In genomic region chr1:190747643-190748186, GRCh38 we compare ENCODE assay signal across 35 cellular contexts.
DNase-seq lines count a peak whose midpoint lies in the region; ATAC-seq, FAIRE-seq and TF ChIP-seq lines count a peak whose summit lies in the region.
"Had no signal": no experiment of that assay in that cellular context is flagged by ENCODE, and none has a peak within 500 bp of the region (broad histone marks: within the 10 kb centered on the region; RNA-seq: fewer than 3 reads in every experiment).

No MANE protein-coding gene starts in this region.

- in situ Hi-C loops in GM13976 (cut with MboI; ENCODE audit: low sequenced_read_pairs, unreplicated experiment), result no loop called here

- no peak for FAIRE-seq in astrocyte (lab: Jason Lieb, UNC)

- no peaks in the 10 kb centered on the region for H3K4me1 ChIP-seq in astrocyte (ENCODE audit: insufficient read depth, low read length)
- H3K4me1 ChIP-seq: right lobe of liver, transverse colon had no signal

- no peak overlapping the region for H2AFZ ChIP-seq in astrocyte (ENCODE audit: low read depth, low read length)
- H2AFZ ChIP-seq: PC-9 had no signal

- no peaks in the 10 kb centered on the region for H3K79me2 ChIP-seq in astrocyte (ENCODE audit: insufficient read depth, low read length)

- H3K4me3 ChIP-seq in astrocyte (ENCODE audit: insufficient read depth, low read depth, low read length), result no peak overlapping the region
- H3K4me3 ChIP-seq: PC-9, right lobe of liver, transverse colon had no signal

- ATAC-seq in HG03039 (IDR thresholded peaks at IDR 0.05; ENCODE audit: unreplicated experiment), result no peak
- no peak for ATAC-seq in activated naive CD4-positive, alpha-beta T cell treated with anti-CD3 and anti-CD28 coated beads, Interleukin-2, amount 50 U/mL, for 72 hours
- ATAC-seq: activated CD4-positive, alpha-beta T cell treated with anti-CD3 and anti-CD28 coated beads for 36 hours; activated CD8-positive, alpha-beta T cell treated with anti-CD3 and anti-CD28 coated beads, Interleukin-2, amount 10 ng/mL, durations not matched to agents 7 days and 5 days; activated T-helper 17 cell treated with anti-CD3 and anti-CD28 coated beads, Interleukin-2, amount 50 U/mL, for 72 hours; esophagus mucosa; left colon; right lobe of liver had no signal

- H3K36me3 Mint-ChIP-seq in astrocyte (ENCODE audit: low read depth, unreplicated experiment), result no peaks in the 10 kb centered on the region
- H3K36me3 Mint-ChIP-seq in activated naive CD4-positive, alpha-beta T cell treated with anti-CD3 and anti-CD28 coated beads, Interleukin-2, amount 50 U/mL, for 72 hours, result no peaks in the 10 kb centered on the region
- H3K36me3 Mint-ChIP-seq: activated naive CD4-positive, alpha-beta T cell treated with anti-CD3 and anti-CD28 coated beads, Interleukin-2, amount 10 ng/mL, durations not matched to agents 7 days and 5 days; CD4-positive, alpha-beta memory T cell had no signal

- H3K27me3 Mint-ChIP-seq in astrocyte (ENCODE audit: low read depth, unreplicated experiment), result no peaks in the 10 kb centered on the region
- H3K27me3 Mint-ChIP-seq: activated CD4-positive, alpha-beta T cell treated with anti-CD3 and anti-CD28 coated beads for 36 hours; activated naive CD4-positive, alpha-beta T cell treated with anti-CD3 and anti-CD28 coated beads, Interleukin-2, amount 10 ng/mL, durations not matched to agents 7 days and 5 days; activated T-helper 17 cell treated with anti-CD3 and anti-CD28 coated beads, Interleukin-2, amount 50 U/mL, for 72 hours; B cell; CD4-positive, alpha-beta memory T cell; dendritic cell treated with granulocyte-macrophage colony-stimulating factor and Interleukin-4, amounts not matched to agents 40 ng/mL and 50 ng/mL, for 4 days; progenitor cell of endocrine pancreas had no signal

- H3K9ac ChIP-seq in astrocyte (ENCODE audit: low read length), result no peak overlapping the region
- H3K9ac ChIP-seq: KMS-11 had no signal

- H3K4me2 ChIP-seq in astrocyte (ENCODE audit: low read length), result no peak overlapping the region
- H3K4me2 ChIP-seq: KMS-11, PC-9 had no signal

- no peaks in the 10 kb centered on the region for H3K9me3 ChIP-seq in astrocyte (ENCODE audit: insufficient read depth, low read depth, low read length)
- H3K9me3 ChIP-seq: right lobe of liver, transverse colon had no signal

- TF ChIP-seq CTCF in astrocyte (IDR thresholded peaks at IDR 0.05; ENCODE audit: insufficient read depth, low read depth, low read length) (no peak), GM13976 (IDR thresholded peaks at IDR 0.05; ENCODE audit: borderline replicate concordance, control extremely low read depth, extremely low read depth, insufficient read depth, missing control alignments) (no peak)

- no peaks in the 10 kb centered on the region for H3K36me3 ChIP-seq in astrocyte (ENCODE audit: insufficient read depth, low read length)
- H3K36me3 ChIP-seq: right lobe of liver, transverse colon had no signal

- H3K4me1 Mint-ChIP-seq in astrocyte (ENCODE audit: low read depth, unreplicated experiment), result no peaks in the 10 kb centered on the region
- H3K4me1 Mint-ChIP-seq: activated CD4-positive, alpha-beta T cell treated with anti-CD3 and anti-CD28 coated beads for 36 hours; activated naive CD4-positive, alpha-beta T cell treated with anti-CD3 and anti-CD28 coated beads, Interleukin-2, amount 10 ng/mL, durations not matched to agents 7 days and 5 days; activated T-helper 17 cell treated with anti-CD3 and anti-CD28 coated beads, Interleukin-2, amount 50 U/mL, for 72 hours; B cell; CD4-positive, alpha-beta memory T cell; endodermal cell had no signal

- no peaks in the 10 kb centered on the region for H3K27me3 ChIP-seq in astrocyte (ENCODE audit: insufficient read depth, low read length)
- H3K27me3 ChIP-seq: right lobe of liver, transverse colon had no signal

- DNase-seq in EL, result peak; percentile 1
- DNase-seq in astrocyte (ENCODE audit: low read depth), result peak; percentile 56
- DNase-seq in fibroblast of peridontal ligament (ENCODE audit: extremely low read depth), result peak; percentile 96
- peak; percentile 23 for DNase-seq in non-pigmented ciliary epithelial cell (ENCODE audit: low read depth)
- DNase-seq in NCI-H1105 (lab: John Stamatoyannopoulos, UW), result no peak
- DNase-seq in activated naive CD4-positive, alpha-beta T cell treated with anti-CD3 and anti-CD28 coated beads, Interleukin-2, amount 50 U/mL, for 72 hours (ENCODE audit: low spot score in 2 of 2), result no peak
- DNase-seq in GM13976 (ENCODE audit: low spot score), result no peak
- DNase-seq: activated CD4-positive, alpha-beta T cell treated with anti-CD3 and anti-CD28 coated beads for 36 hours; activated CD8-positive, alpha-beta T cell treated with anti-CD3 and anti-CD28 coated beads, Interleukin-2, amount 10 ng/mL, durations not matched to agents 7 days and 5 days; activated naive CD4-positive, alpha-beta T cell treated with anti-CD3 and anti-CD28 coated beads, Interleukin-2, amount 10 ng/mL, durations not matched to agents 7 days and 5 days; amygdala; caudate nucleus; CD4-positive, alpha-beta memory T cell; endodermal cell; hippocampal formation; left colon; mesenchymal stem cell; NCI-H1417; NCI-H2081; NCI-H2227 treated with DMSO at 0.1 percent for 48 hours; NCI-H526 treated with DMSO at 0.1 percent for 48 hours; PC-9; right lobe of liver; stimulated activated CD4-positive, alpha-beta T cell treated with anti-CD3 and anti-CD28 coated beads, Interleukin-12 subunit alpha, Interleukin-12 subunit beta, amount 100 ng/mL, for 4 hours; stimulated activated CD4-positive, alpha-beta T cell treated with anti-CD3 and anti-CD28 coated beads, Interleukin-2, amount 100 ng/mL, for 48 hours; transverse colon had no signal

- no peak overlapping the region for H3K27ac ChIP-seq in astrocyte (ENCODE audit: low read depth, low read length)
- H3K27ac ChIP-seq: KMS-11, PC-9, right lobe of liver, transverse colon, VCaP had no signal

- H3K27ac Mint-ChIP-seq in astrocyte (ENCODE audit: unreplicated experiment), result no peak overlapping the region
- H3K27ac Mint-ChIP-seq in activated naive CD4-positive, alpha-beta T cell treated with anti-CD3 and anti-CD28 coated beads, Interleukin-2, amount 50 U/mL, for 72 hours, result no peak overlapping the region
- H3K27ac Mint-ChIP-seq: activated CD4-positive, alpha-beta T cell treated with anti-CD3 and anti-CD28 coated beads for 36 hours; activated CD8-positive, alpha-beta T cell treated with anti-CD3 and anti-CD28 coated beads, Interleukin-2, amount 10 ng/mL, durations not matched to agents 7 days and 5 days; activated naive CD4-positive, alpha-beta T cell treated with anti-CD3 and anti-CD28 coated beads, Interleukin-2, amount 10 ng/mL, durations not matched to agents 7 days and 5 days; activated T-helper 17 cell treated with anti-CD3 and anti-CD28 coated beads, Interleukin-2, amount 50 U/mL, for 72 hours; B cell; CD4-positive, alpha-beta memory T cell; dendritic cell treated with granulocyte-macrophage colony-stimulating factor and Interleukin-4, amounts not matched to agents 40 ng/mL and 50 ng/mL, for 4 days; endodermal cell; progenitor cell of endocrine pancreas; T-helper 2 cell treated with Interferon-gamma antibody and Interleukin-4, amounts not matched to agents 5 μg/mL and 100 μg/mL, for 36 hours had no signal

- H3K4me3 Mint-ChIP-seq in astrocyte (ENCODE audit: unreplicated experiment), result no peak overlapping the region
- H3K4me3 Mint-ChIP-seq: activated CD4-positive, alpha-beta T cell treated with anti-CD3 and anti-CD28 coated beads for 36 hours; activated CD8-positive, alpha-beta T cell treated with anti-CD3 and anti-CD28 coated beads, Interleukin-2, amount 10 ng/mL, durations not matched to agents 7 days and 5 days; activated naive CD4-positive, alpha-beta T cell treated with anti-CD3 and anti-CD28 coated beads, Interleukin-2, amount 10 ng/mL, durations not matched to agents 7 days and 5 days; activated T-helper 17 cell treated with anti-CD3 and anti-CD28 coated beads, Interleukin-2, amount 50 U/mL, for 72 hours; B cell; CD4-positive, alpha-beta memory T cell; dendritic cell treated with granulocyte-macrophage colony-stimulating factor and Interleukin-4, amounts not matched to agents 40 ng/mL and 50 ng/mL, for 4 days; endodermal cell; T-helper 2 cell treated with Interferon-gamma antibody and Interleukin-4, amounts not matched to agents 5 μg/mL and 100 μg/mL, for 36 hours had no signal

- no peaks in the 10 kb centered on the region for H4K20me1 ChIP-seq in astrocyte (ENCODE audit: insufficient read depth, low read length)

- H3K9me3 Mint-ChIP-seq in astrocyte (ENCODE audit: unreplicated experiment), result no peaks in the 10 kb centered on the region
- H3K9me3 Mint-ChIP-seq in activated naive CD4-positive, alpha-beta T cell treated with anti-CD3 and anti-CD28 coated beads, Interleukin-2, amount 50 U/mL, for 72 hours, result peaks cover 11 to 13% of the 10 kb centered on the region in 2 donors
- H3K9me3 Mint-ChIP-seq: endodermal cell had no signal

Comparison
In these comparisons a context has a peak if more than half of its experiments do, and no peak if none do; other contexts are left out.
1. DNase-seq: peak in EL (single experiment), astrocyte (single experiment), fibroblast of peridontal ligament (single experiment) and non-pigmented ciliary epithelial cell (single experiment); none in NCI-H1105 (single experiment), activated naive CD4-positive, alpha-beta T cell treated with anti-CD3 and anti-CD28 coated beads, Interleukin-2, amount 50 U/mL, for 72 hours (0 of 2) and GM13976 (single experiment).